Comparison of ENCODE assay signal across 11 cellular contexts in the genomic region with DNA sequence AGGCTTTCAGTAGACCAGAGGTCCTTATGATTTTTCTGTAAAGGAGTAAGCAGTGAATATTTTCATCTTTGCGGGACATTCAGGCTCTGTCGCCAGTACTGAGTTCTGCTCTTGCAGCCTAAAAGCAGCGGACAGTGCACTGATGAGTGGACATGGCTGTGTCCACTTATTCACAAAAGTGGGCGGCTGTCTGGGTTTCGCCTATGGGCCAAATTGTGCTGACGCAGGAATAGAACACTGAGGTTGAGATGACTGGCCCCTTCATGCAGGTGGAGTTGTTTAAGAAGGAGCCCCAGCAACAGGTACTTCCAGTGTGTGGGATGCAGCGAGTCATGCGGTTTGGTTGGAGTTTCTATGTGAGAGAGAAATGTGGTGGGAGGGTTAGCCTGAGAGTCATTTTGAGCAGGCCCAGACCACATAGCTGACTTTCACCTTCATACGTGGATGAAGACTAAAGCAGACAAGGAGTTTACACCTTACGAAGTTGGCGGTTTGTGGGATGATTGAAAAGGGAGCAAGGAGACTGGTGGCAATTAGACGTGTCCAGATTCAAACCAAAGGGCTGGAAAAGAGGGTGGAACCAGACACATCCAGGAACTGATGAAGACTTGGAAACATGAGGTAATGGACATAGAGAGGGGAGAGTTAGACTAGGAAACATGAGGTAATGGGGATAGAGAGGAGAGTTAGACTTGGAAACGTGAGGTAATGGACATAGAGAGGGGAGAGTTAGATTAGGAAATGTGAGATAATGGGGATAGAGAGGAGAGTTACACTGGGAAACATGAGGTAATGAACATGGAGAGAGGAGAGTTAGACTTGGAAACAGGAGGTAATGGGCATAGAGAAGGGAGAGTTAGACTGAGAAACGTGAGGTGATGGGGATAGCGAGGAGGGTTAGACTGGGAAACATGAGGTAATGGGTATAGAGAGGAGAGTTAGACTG. TPM values are rescaled to one million over a fixed set of nuclear protein-coding genes. Genes with fewer than 3 reads are reported as not detected.
DNase-seq lines count a peak whose midpoint lies in the region; ATAC-seq, FAIRE-seq and TF ChIP-seq lines count a peak whose summit lies in the region.
"Had no signal": no experiment of that assay in that cellular context is flagged by ENCODE, and none has a peak within 500 bp of the region (broad histone marks: within the 10 kb centered on the region; RNA-seq: fewer than 3 reads in every experiment).

No MANE protein-coding gene starts in this region.

- TF ChIP-seq CTCF in D721Med (IDR thresholded peaks at IDR 0.05; ENCODE audit: insufficient read depth, missing control alignments), result no peak

- ATAC-seq in GM18909 (IDR thresholded peaks at IDR 0.05; ENCODE audit: poor library complexity, unreplicated experiment) (peak; percentile 40), HG02678 (IDR thresholded peaks at IDR 0.05; ENCODE audit: unreplicated experiment) (peak; percentile 75), GM19397 (IDR thresholded peaks at IDR 0.05; ENCODE audit: unreplicated experiment) (no peak)
- ATAC-seq: right cardiac atrium had no signal

- no peak for FAIRE-seq in D721Med (lab: Jason Lieb, UNC)
- FAIRE-seq: TTC549 had no signal

- peak; percentile 85 to 86 for DNase-seq in activated T-cell treated with anti-CD3 and anti-CD28 coated beads, Interleukin-2, amount 50 U/mL, for 48 hours
- DNase-seq in stimulated activated CD4-positive, alpha-beta T cell treated with anti-CD3 and anti-CD28 coated beads, Interleukin-2, amount 100 ng/mL, for 4 hours (ENCODE audit: low read depth), result peak; percentile 15
- DNase-seq in mesenteric fat pad (ENCODE audit: low spot score), result no peak
- DNase-seq in SKM-1 (lab: John Stamatoyannopoulos, UW; ENCODE audit: unreplicated experiment), result no peak
- no peak for DNase-seq in D721Med (ENCODE audit: insufficient read length, low spot score)
- DNase-seq: C1 segment of cervical spinal cord, right cardiac atrium had no signal

RNA-seq across cellular contexts. Expression of a gene that starts 38.2 kb away (rescaled TPM):
- 17.1 TPM for total RNA-seq in mesenteric fat pad

RNA-seq across cellular contexts. Expression of a gene that starts 45.5 kb away (rescaled TPM):
- total RNA-seq in mesenteric fat pad, result 32.3 TPM

Comparison
In these comparisons a context has a peak if more than half of its experiments do, and no peak if none do; other contexts are left out.
1. DNase-seq: peak in activated T-cell treated with anti-CD3 and anti-CD28 coated beads, Interleukin-2, amount 50 U/mL, for 48 hours (2 of 2) and stimulated activated CD4-positive, alpha-beta T cell treated with anti-CD3 and anti-CD28 coated beads, Interleukin-2, amount 100 ng/mL, for 4 hours (single experiment); none in mesenteric fat pad (single experiment), SKM-1 (single experiment) and D721Med (single experiment).